12 cellular contexts compared by ENCODE assay signal in the genomic region with DNA sequence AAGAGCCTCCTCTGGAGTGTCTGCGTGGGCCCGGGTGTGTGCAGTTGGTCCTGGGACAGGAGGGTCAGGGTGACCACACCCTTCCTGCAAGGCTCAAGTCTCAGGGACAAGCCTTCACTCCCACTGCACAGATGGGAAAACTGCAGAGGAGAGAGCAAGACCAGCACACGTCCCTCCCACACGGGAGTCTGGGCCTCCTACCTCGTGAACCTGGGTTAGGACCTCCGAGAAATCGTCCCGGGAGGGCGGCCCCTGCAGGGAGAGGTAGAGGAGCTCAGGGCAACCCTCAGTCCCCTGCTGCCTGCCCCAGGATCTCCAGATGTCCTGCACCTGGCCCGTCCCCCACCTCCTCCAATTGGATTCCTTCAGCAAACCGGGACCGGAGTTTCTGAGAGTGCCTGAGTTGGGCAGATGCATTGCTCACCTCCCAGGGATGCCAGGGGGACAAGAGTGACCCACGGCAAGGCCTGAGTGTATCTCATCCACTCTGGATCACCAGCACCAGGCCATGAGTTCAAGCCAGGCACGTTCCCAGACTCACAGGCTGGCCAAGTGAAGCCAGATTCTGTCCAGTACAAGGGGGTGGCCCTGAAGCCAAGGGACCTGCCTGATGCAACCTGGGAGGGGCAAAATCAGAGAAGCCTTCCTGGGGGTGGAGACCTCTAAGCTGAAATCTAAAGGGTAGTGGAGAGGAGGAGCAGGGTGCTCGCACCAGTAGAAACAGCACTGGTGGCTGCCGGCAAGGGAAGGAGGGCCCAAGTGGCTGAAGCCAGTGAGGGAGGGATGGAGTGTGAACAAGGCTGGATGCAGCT. TPM values are rescaled to one million over a fixed set of nuclear protein-coding genes. Genes with fewer than 3 reads are reported as not detected.
A peak's percentile ranks its signal among the peaks of the same experiment; 100 is the strongest.
DNase-seq lines count a peak whose midpoint lies in the region; ATAC-seq and TF ChIP-seq lines count a peak whose summit lies in the region.
"Had no signal": no experiment of that assay in that cellular context is flagged by ENCODE, and none has a peak within 500 bp of the region (broad histone marks: within the 10 kb centered on the region; RNA-seq: fewer than 3 reads in every experiment).

No MANE protein-coding gene starts in this region.

- CTCF ChIA-PET in activated naive CD4-positive, alpha-beta T cell treated with anti-CD3 and anti-CD28 coated beads, Interleukin-2, amount 10 ng/mL, durations not matched to agents 7 days and 5 days (lab: Charles Lee): interaction anchor here (0.7 to 2.3 kb wide), 3 partner anchors 58 to 189 kb away, joined by 3 to 13 read pairs (median 5); no protein-coding TSS in a partner anchor

- no peaks in the 10 kb centered on the region for H3K36me3 ChIP-seq in stomach

- peaks cover 0 to 67% (median 20%) of the 10 kb centered on the region in 3 donors for H3K27me3 ChIP-seq in stomach

- DNase-seq in activated naive CD4-positive, alpha-beta T cell treated with anti-CD3 and anti-CD28 coated beads, Interleukin-2, amount 10 ng/mL, durations not matched to agents 7 days and 5 days: no peak
- no peak for DNase-seq in activated naive CD4-positive, alpha-beta T cell treated with anti-CD3 and anti-CD28 coated beads, Interleukin-2, amount 50 U/mL, for 16 hours
- DNase-seq in RPMI8226: peak; percentile 84
- no peak for DNase-seq in glutamatergic neuron
- DNase-seq in stomach: no peak
- DNase-seq in iPS-NIHi11 (ENCODE audit: low spot score): no peak
- DNase-seq: AML-193, cortex of kidney, head of caudate nucleus, NCI-H524 treated with DMSO at 0.1 percent for 48 hours had no signal

- no peaks in the 10 kb centered on the region for H3K9me3 Mint-ChIP-seq in activated naive CD4-positive, alpha-beta T cell treated with anti-CD3 and anti-CD28 coated beads, Interleukin-2, amount 10 ng/mL, durations not matched to agents 7 days and 5 days
- peaks cover 9% of the 10 kb centered on the region for H3K9me3 Mint-ChIP-seq in glutamatergic neuron (ENCODE audit: unreplicated experiment)

- H3K4me3 Mint-ChIP-seq in activated naive CD4-positive, alpha-beta T cell treated with anti-CD3 and anti-CD28 coated beads, Interleukin-2, amount 10 ng/mL, durations not matched to agents 7 days and 5 days: peak overlapping the region; percentile 0
- H3K4me3 Mint-ChIP-seq in glutamatergic neuron (ENCODE audit: unreplicated experiment): no peak overlapping the region

- H3K4me3 ChIP-seq in stomach: peak overlapping the region; percentile 29 to 48 (median 34)

- intact Hi-C loops in stomach (cut with DNase I; ENCODE audit: low total_unique reads): no loop called here

- no peak for ATAC-seq in HG03565 (IDR thresholded peaks at IDR 0.05; ENCODE audit: unreplicated experiment)
- no peak for ATAC-seq in HG03097 (IDR thresholded peaks at IDR 0.05; ENCODE audit: low FRiP score, unreplicated experiment)

- peaks cover 4% of the 10 kb centered on the region for H3K36me3 Mint-ChIP-seq in activated naive CD4-positive, alpha-beta T cell treated with anti-CD3 and anti-CD28 coated beads, Interleukin-2, amount 10 ng/mL, durations not matched to agents 7 days and 5 days
- no peaks in the 10 kb centered on the region for H3K36me3 Mint-ChIP-seq in glutamatergic neuron (ENCODE audit: unreplicated experiment)

- no peak for TF ChIP-seq CTCF in glutamatergic neuron (IDR thresholded peaks at IDR 0.05; ENCODE audit: partially characterized antibody, unreplicated experiment)
- no peak for TF ChIP-seq CTCF in stomach (IDR thresholded peaks at IDR 0.05)

- H3K27ac Mint-ChIP-seq in activated naive CD4-positive, alpha-beta T cell treated with anti-CD3 and anti-CD28 coated beads, Interleukin-2, amount 10 ng/mL, durations not matched to agents 7 days and 5 days: no peak overlapping the region
- H3K27ac Mint-ChIP-seq in glutamatergic neuron (ENCODE audit: unreplicated experiment): peak overlapping the region; percentile 12

- H3K27me3 Mint-ChIP-seq in activated naive CD4-positive, alpha-beta T cell treated with anti-CD3 and anti-CD28 coated beads, Interleukin-2, amount 10 ng/mL, durations not matched to agents 7 days and 5 days: peaks cover 78% of the 10 kb centered on the region
- peaks cover 13% of the 10 kb centered on the region for H3K27me3 Mint-ChIP-seq in glutamatergic neuron (ENCODE audit: unreplicated experiment)

- 28 to 43% (median 34%) methylated on average over 12 to 16 of the region's 16 CpGs for WGBS in stomach, 5 donors

- no peak for TF ChIP-seq POLR2A in stomach (IDR thresholded peaks at IDR 0.05)

- no peak for TF ChIP-seq EP300 in stomach (IDR thresholded peaks at IDR 0.05)

- peaks cover 35 to 45% (median 40%) of the 10 kb centered on the region in 4 donors for H3K4me1 ChIP-seq in stomach

- H3K27ac ChIP-seq in stomach: no peak overlapping the region

- H3K4me1 Mint-ChIP-seq in activated naive CD4-positive, alpha-beta T cell treated with anti-CD3 and anti-CD28 coated beads, Interleukin-2, amount 10 ng/mL, durations not matched to agents 7 days and 5 days: peaks cover 41% of the 10 kb centered on the region
- H3K4me1 Mint-ChIP-seq in glutamatergic neuron (ENCODE audit: low read depth, unreplicated experiment): peaks cover 11% of the 10 kb centered on the region

- H3K9me3 ChIP-seq in stomach: no peaks in the 10 kb centered on the region

RNA-seq across cellular contexts. Expression of gene PIP5KL1, which starts 2.1 kb away (rescaled TPM):
- total RNA-seq in glutamatergic neuron (ENCODE audit: unreplicated experiment) (11.9 TPM), stomach (10 to 100 TPM in 3 of 5 donors, under 1 TPM in 1, not detected in 1; 0.55 to 98.0 (median 19.1) TPM)
- polyA plus RNA-seq in stomach: 1 to 10 TPM in 2 of 3 donors, under 1 TPM in 1; 0.50 to 3.3 (median 2.3) TPM

RNA-seq across cellular contexts. Expression of gene DPM2, which starts 9.2 kb away (rescaled TPM):
- total RNA-seq in glutamatergic neuron (ENCODE audit: unreplicated experiment): 35.3 TPM
- total RNA-seq in stomach: 10 to 100 TPM in 4 of 5 donors, 1 to 10 TPM in 1; 1.7 to 98.2 (median 55.4) TPM
- 10 to 100 TPM; 27.0 to 38.0 (median 32.5) TPM for polyA plus RNA-seq in stomach

RNA-seq across cellular contexts. Expression of gene ST6GALNAC4, which starts 11.6 kb away (rescaled TPM):
- total RNA-seq in glutamatergic neuron (ENCODE audit: unreplicated experiment): 15.8 TPM
- total RNA-seq in stomach: 10 to 100 TPM in 3 of 5 donors, 1 to 10 TPM in 2; 3.7 to 33.6 (median 14.5) TPM
- polyA plus RNA-seq in stomach: 10 to 100 TPM; 10.5 to 14.2 (median 11.8) TPM

RNA-seq across cellular contexts. Expression of gene ST6GALNAC6, which starts 29.0 kb away (rescaled TPM):
- total RNA-seq in glutamatergic neuron (ENCODE audit: unreplicated experiment) (26.1 TPM), stomach (100 to 1,000 TPM in 2 of 5 donors, 10 to 100 TPM in 3; 18.0 to 145 (median 92.4) TPM)
- 10 to 100 TPM; 32.8 to 63.8 (median 42.2) TPM for polyA plus RNA-seq in stomach

RNA-seq across cellular contexts. Expression of gene AK1, which starts 51.0 kb away (rescaled TPM):
- total RNA-seq in glutamatergic neuron (ENCODE audit: unreplicated experiment) (121 TPM), stomach (10 to 100 TPM in 3 of 5 donors, 1 to 10 TPM in 1, not detected in 1; 7.2 to 88.3 (median 39.8) TPM)
- polyA plus RNA-seq in stomach: 10 to 100 TPM; 64.4 to 92.1 (median 89.7) TPM
